8 cellular contexts compared by ENCODE assay signal in the genomic region with DNA sequence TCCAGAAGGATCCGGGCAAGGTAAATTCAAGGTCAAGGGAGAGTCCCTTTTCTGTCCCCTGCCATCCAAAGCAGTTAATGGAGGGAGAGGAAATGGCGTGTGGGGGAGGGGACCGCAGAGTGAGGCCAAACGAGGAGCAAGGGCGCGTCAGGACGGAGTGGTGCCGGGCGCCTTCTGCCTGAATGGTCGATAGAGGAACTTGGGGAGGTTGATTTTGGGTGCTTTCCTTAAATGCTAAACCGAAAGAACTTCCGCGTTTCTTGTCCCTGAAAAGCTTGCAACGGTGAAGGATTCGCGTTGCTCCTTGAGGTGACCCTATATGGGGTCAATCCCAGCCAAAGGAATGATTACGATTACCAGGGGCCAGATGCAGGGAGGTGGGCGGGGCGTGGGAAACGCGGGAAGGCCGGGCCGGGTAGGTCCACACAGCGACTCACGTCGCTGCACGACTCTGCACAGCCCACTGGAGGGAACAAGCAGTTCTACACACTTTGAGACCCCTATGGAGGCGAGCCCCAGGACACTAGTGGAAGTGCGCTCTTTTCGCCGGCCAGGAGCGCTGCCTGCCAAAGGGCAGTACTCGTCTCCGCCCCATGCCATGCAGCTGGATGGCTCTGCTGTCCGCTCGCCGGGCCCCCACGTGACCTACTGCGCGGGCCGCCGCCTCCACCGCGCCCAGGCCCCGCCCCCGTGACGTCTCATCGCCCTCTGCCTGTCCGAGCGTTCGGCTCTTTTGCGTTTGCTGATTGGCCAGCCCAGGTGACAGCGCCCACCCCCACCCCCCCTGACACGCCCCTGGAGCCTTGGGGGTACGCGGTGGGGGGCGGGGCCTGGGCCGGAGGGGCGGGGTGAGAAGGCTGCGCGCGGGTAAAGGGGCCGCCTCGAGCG. TPM values are rescaled to one million over a fixed set of nuclear protein-coding genes. Genes with fewer than 3 reads are reported as not detected.
DNase-seq lines count a peak whose midpoint lies in the region; ATAC-seq and TF ChIP-seq lines count a peak whose summit lies in the region.

No MANE protein-coding gene starts in this region.

- peak; percentile 80 to 96 for DNase-seq in NCI-H526 (lab: John Stamatoyannopoulos, UW)
- DNase-seq in activated CD4-positive, alpha-beta T cell treated with anti-CD3 and anti-CD28 coated beads, Interleukin-2, amount 10 ng/mL, durations not matched to agents 24 days and 14 days: peak; percentile 97
- peak; percentile 11 for DNase-seq in cortex of kidney (lab: John Stamatoyannopoulos, UW)
- DNase-seq in left lung: peak; percentile 95 to 96
- peak; percentile 90 to 93 for DNase-seq in stimulated activated CD4-positive, alpha-beta T cell treated with anti-CD3 and anti-CD28 coated beads, Interleukin-2, amount 100 ng/mL, for 24 hours

- H3K4me1 Mint-ChIP-seq in activated CD4-positive, alpha-beta T cell treated with anti-CD3 and anti-CD28 coated beads, Interleukin-2, amount 10 ng/mL, durations not matched to agents 24 days and 14 days: peaks cover 33% of the 10 kb centered on the region

- peak overlapping the region; percentile 92 for H3K4me3 Mint-ChIP-seq in activated CD4-positive, alpha-beta T cell treated with anti-CD3 and anti-CD28 coated beads, Interleukin-2, amount 10 ng/mL, durations not matched to agents 24 days and 14 days

- no peaks in the 10 kb centered on the region for H3K27me3 ChIP-seq in BLaER1 treated with 17β-estradiol and CSF1 and Interleukin-3, amounts not matched to agents 10 nM and 100 nM
- H3K27me3 ChIP-seq in left lung: no peaks in the 10 kb centered on the region

- H3K4me1 ChIP-seq in BLaER1 treated with 17β-estradiol and CSF1 and Interleukin-3, amounts not matched to agents 10 nM and 100 nM: peaks cover 7 to 60% (median 14%) of the 10 kb centered on the region in 10 experiments; a peak in 16 of 20 replicates
- H3K4me1 ChIP-seq in left lung: peaks cover 0 to 6% of the 10 kb centered on the region in 2 donors

- H3K4me3 ChIP-seq in BLaER1 treated with 17β-estradiol and CSF1 and Interleukin-3, amounts not matched to agents 10 nM and 100 nM: peak overlapping the region; percentile 64 to 84 (median 74)
- peak overlapping the region; percentile 47 to 62 for H3K4me3 ChIP-seq in left lung

- intact Hi-C loops in activated CD4-positive, alpha-beta T cell treated with anti-CD3 and anti-CD28 coated beads, Interleukin-2, amount 10 ng/mL, durations not matched to agents 24 days and 14 days (cut with micrococcal nuclease): loop anchor here (1.0 to 10.0 kb wide), 3 partner anchors 9 to 442 kb away; no protein-coding TSS in a partner anchor
- intact Hi-C loops in left lung (cut with DNase I): no loop called here

- no peak for TF ChIP-seq CTCF in left lung (IDR thresholded peaks at IDR 0.05)

- H3K36me3 ChIP-seq in BLaER1 treated with 17β-estradiol and CSF1 and Interleukin-3, amounts not matched to agents 10 nM and 100 nM: peaks cover 0 to 29% (median 0%) of the 10 kb centered on the region in 11 experiments; a peak in 4 of 22 replicates
- no peaks in the 10 kb centered on the region for H3K36me3 ChIP-seq in left lung

- ATAC-seq in GM19328 (IDR thresholded peaks at IDR 0.05; ENCODE audit: unreplicated experiment) (peak; percentile 84), HG03460 (IDR thresholded peaks at IDR 0.05; ENCODE audit: unreplicated experiment) (peak; percentile 87), left lung (peak; percentile 95)

- H3K4me2 ChIP-seq in BLaER1 treated with 17β-estradiol and CSF1 and Interleukin-3, amounts not matched to agents 10 nM and 100 nM: peak overlapping the region; percentile 57 to 75 (median 63)

- H3K27me3 Mint-ChIP-seq in activated CD4-positive, alpha-beta T cell treated with anti-CD3 and anti-CD28 coated beads, Interleukin-2, amount 10 ng/mL, durations not matched to agents 24 days and 14 days: no peaks in the 10 kb centered on the region

- no peaks in the 10 kb centered on the region for H3K9me3 Mint-ChIP-seq in activated CD4-positive, alpha-beta T cell treated with anti-CD3 and anti-CD28 coated beads, Interleukin-2, amount 10 ng/mL, durations not matched to agents 24 days and 14 days

- no peaks in the 10 kb centered on the region for H4K20me1 ChIP-seq in BLaER1 treated with 17β-estradiol and CSF1 and Interleukin-3, amounts not matched to agents 10 nM and 100 nM

- peak overlapping the region; percentile 99 for H3K27ac Mint-ChIP-seq in activated CD4-positive, alpha-beta T cell treated with anti-CD3 and anti-CD28 coated beads, Interleukin-2, amount 10 ng/mL, durations not matched to agents 24 days and 14 days

- H3K9me3 ChIP-seq in BLaER1 treated with 17β-estradiol and CSF1 and Interleukin-3, amounts not matched to agents 10 nM and 100 nM (replicated peaks in 1 of 11): peaks cover 0 to 13% (median 0%) of the 10 kb centered on the region in 11 experiments; a peak in 5 of 22 replicates
- H3K9me3 ChIP-seq in left lung: no peaks in the 10 kb centered on the region

- H3K9ac ChIP-seq in BLaER1 treated with 17β-estradiol and CSF1 and Interleukin-3, amounts not matched to agents 10 nM and 100 nM: peak overlapping the region; percentile 81 to 99 (median 90)

- H3K36me3 Mint-ChIP-seq in activated CD4-positive, alpha-beta T cell treated with anti-CD3 and anti-CD28 coated beads, Interleukin-2, amount 10 ng/mL, durations not matched to agents 24 days and 14 days (ENCODE audit: low read depth): peaks cover 19% of the 10 kb centered on the region

- H3K27ac ChIP-seq in BLaER1 treated with 17β-estradiol and CSF1 and Interleukin-3, amounts not matched to agents 10 nM and 100 nM: peak overlapping the region; percentile 69 to 98 (median 93)
- peak overlapping the region; percentile 73 to 90 for H3K27ac ChIP-seq in left lung

RNA-seq across cellular contexts. Expression of a gene that starts 0.5 kb away (rescaled TPM):
- 67.0 and 67.5 TPM in 2 replicates for total RNA-seq in activated CD4-positive, alpha-beta T cell treated with anti-CD3 and anti-CD28 coated beads, Interleukin-2, amount 10 ng/mL, durations not matched to agents 24 days and 14 days
- total RNA-seq in left lung: 10 to 100 TPM; 27.9 to 65.9 TPM

Comparison
In these comparisons a context has a peak if more than half of its experiments do, and no peak if none do; other contexts are left out.
1. Peak in every context shown above with its lines: DNase-seq, ATAC-seq, H3K4me3 ChIP-seq and H3K27ac ChIP-seq.
2. DNase-seq: peak in every context shown above with its lines; median percentile 97 in activated CD4-positive, alpha-beta T cell treated with anti-CD3 and anti-CD28 coated beads, Interleukin-2, amount 10 ng/mL, durations not matched to agents 24 days and 14 days; 96 in left lung; 92 in stimulated activated CD4-positive, alpha-beta T cell treated with anti-CD3 and anti-CD28 coated beads, Interleukin-2, amount 100 ng/mL, for 24 hours; 88 in NCI-H526; 11 in cortex of kidney.